Comparison of ENCODE assay signal across 10 cellular contexts in genomic region chr7:70776627-70777101, GRCh38.
DNase-seq lines count a peak whose midpoint lies in the region; ATAC-seq, FAIRE-seq and TF ChIP-seq lines count a peak whose summit lies in the region.
"Had no signal": no experiment of that assay in that cellular context is flagged by ENCODE, and none has a peak within 500 bp of the region (broad histone marks: within the 10 kb centered on the region; RNA-seq: fewer than 3 reads in every experiment).

No MANE protein-coding gene starts in this region.

- H3K9me3 Mint-ChIP-seq in type B pancreatic cell = no peaks in the 10 kb centered on the region

- H4K91ac ChIP-seq in trophoblast cell (ENCODE audit: low read depth, low read length) = no peak overlapping the region

- TF ChIP-seq POLR2A in GM12878 (IDR thresholded peaks at IDR 0.05; ENCODE audit: low read depth, low read length) = no peak

- H3K36me3 Mint-ChIP-seq in type B pancreatic cell = peaks cover 78% of the 10 kb centered on the region

- H3K14ac ChIP-seq in trophoblast cell (ENCODE audit: low read length) = no peak overlapping the region

- no peak; a peak in 1 of 4 replicates for TF ChIP-seq EP300 in GM12878 (IDR thresholded peaks at IDR 0.05; ENCODE audit: borderline replicate concordance in 1 of 2, control insufficient read depth in 1 of 2, low read depth in 2 of 2, low read length in 2 of 2)

- H3K9ac ChIP-seq in GM12878 (ENCODE audit: control insufficient read depth, insufficient read depth, low read length) (no peak overlapping the region), trophoblast cell (ENCODE audit: low read length) (no peak overlapping the region)

- peak; percentile 51 for DNase-seq in GM12878 (ENCODE audit: low read depth, low spot score)
- no peak for DNase-seq in trophoblast cell
- no peak for DNase-seq in RPMI8226
- DNase-seq in type B pancreatic cell (ENCODE audit: extremely low spot score, unreplicated experiment) = no peak
- no peak for DNase-seq in H4 (ENCODE audit: low spot score)
- DNase-seq: esophagus squamous epithelium, H7, KBM-7 had no signal

- H3K4me2 ChIP-seq in GM12878 (ENCODE audit: control insufficient read depth, insufficient read depth) = no peak overlapping the region
- H3K4me2 ChIP-seq in trophoblast cell (ENCODE audit: low read length) = no peak overlapping the region

- H3K4me1 ChIP-seq in GM12878 (ENCODE audit: control insufficient read depth, insufficient read depth, low read length) (peaks cover 14% of the 10 kb centered on the region), trophoblast cell (ENCODE audit: control insufficient read depth in 1 of 2, insufficient read depth in 2 of 2, low read length in 2 of 2) (no peaks in the 10 kb centered on the region)
- H3K4me1 ChIP-seq: esophagus squamous epithelium had no signal

- RAD21 ChIA-PET in GM12878 (lab: Charles Lee; ENCODE audit: unreplicated experiment) = interaction anchor here (0.7 to 7.5 kb wide), 10 partner anchors 12 to 77 kb away, joined by 3 to 125 read pairs (median 4); no protein-coding TSS in a partner anchor

- no peak overlapping the region for H4K8ac ChIP-seq in trophoblast cell (ENCODE audit: low read depth, low read length)

- BruUV-seq in GM12878 (replicated peaks; lab: Mats Ljungman, UMichigan) = no TSS peak

- H3K27me3 Mint-ChIP-seq in type B pancreatic cell = no peaks in the 10 kb centered on the region

- TF ChIP-seq RAD21 in GM12878 (IDR thresholded peaks at IDR 0.05; ENCODE audit: insufficient read depth, low read depth, low read length) = no peak

- peak overlapping the region; percentile 82 for H3K23ac ChIP-seq in trophoblast cell (ENCODE audit: low read length)

- H3K4me3 ChIP-seq in GM12878 = no peak overlapping the region
- H3K4me3 ChIP-seq in trophoblast cell (ENCODE audit: low read depth, low read length) = no peak overlapping the region
- H3K4me3 ChIP-seq: esophagus squamous epithelium had no signal

- no peaks in the 10 kb centered on the region for H4K20me1 ChIP-seq in GM12878 (ENCODE audit: control insufficient read depth, insufficient read depth)

- H3K9me3 ChIP-seq in GM12878 (replicated peaks; ENCODE audit: control insufficient read depth, insufficient read depth, low read length) = no peaks in the 10 kb centered on the region
- H3K9me3 ChIP-seq in trophoblast cell (ENCODE audit: insufficient read depth, low read depth, low read length) = no peaks in the 10 kb centered on the region
- H3K9me3 ChIP-seq: esophagus squamous epithelium had no signal

- intact Hi-C loops in GM12878 (cut with micrococcal nuclease; ENCODE audit: unreplicated experiment) = loop anchor here (1.0 to 5.0 kb wide), 2 partner anchors 49 to 79 kb away; no protein-coding TSS in a partner anchor

- H3K27me3 ChIP-seq in GM12878 (replicated peaks in 1 of 2; ENCODE audit: control insufficient read depth in 2 of 2, insufficient read depth in 2 of 2, low read length in 1 of 2) (no peaks in the 10 kb centered on the region), trophoblast cell (ENCODE audit: insufficient read depth, low read length) (no peaks in the 10 kb centered on the region)
- H3K27me3 ChIP-seq: esophagus squamous epithelium had no signal

- FAIRE-seq in GM12878 (lab: Jason Lieb, UNC) = no peak

- no peaks in the 10 kb centered on the region for H3K79me1 ChIP-seq in trophoblast cell (ENCODE audit: low read length)

- H3K4ac ChIP-seq in trophoblast cell (ENCODE audit: low read depth, low read length) = no peak overlapping the region

- H2BK5ac ChIP-seq in trophoblast cell (ENCODE audit: low read depth, low read length, poor library complexity) = no peak overlapping the region

- no peak overlapping the region for H3K27ac Mint-ChIP-seq in type B pancreatic cell

- peaks cover 17 to 30% of the 10 kb centered on the region in 2 experiments for H3K36me3 ChIP-seq in GM12878 (ENCODE audit: control insufficient read depth in 2 of 2, insufficient read depth in 2 of 2, low read length in 1 of 2)
- peaks cover 8 to 20% of the 10 kb centered on the region in 2 experiments for H3K36me3 ChIP-seq in trophoblast cell (ENCODE audit: control insufficient read depth in 1 of 2, insufficient read depth in 2 of 2, low read length in 2 of 2)

- H2AFZ ChIP-seq in GM12878 (ENCODE audit: control insufficient read depth, low read depth, low read length) = no peak overlapping the region; the same call in 1 of the 2 replicates
- no peak overlapping the region for H2AFZ ChIP-seq in trophoblast cell (ENCODE audit: insufficient read depth, low read length, poor library complexity)

- POLR2A ChIA-PET in GM12878 (lab: Charles Lee) = interaction anchor here (1.2 to 2.1 kb wide), 4 partner anchors 13 to 82 kb away, joined by 4 to 10 read pairs (median 8); no protein-coding TSS in a partner anchor

- no peak overlapping the region for H3K18ac ChIP-seq in trophoblast cell (ENCODE audit: low read length)

- SMC1A ChIA-PET in GM12878 (lab: Charles Lee; ENCODE audit: uncharacterized antibody, unreplicated experiment) = interaction anchor here (0.7 to 12.4 kb wide), 17 partner anchors 9 to 949 kb away, joined by 3 to 177 read pairs (median 4); no protein-coding TSS in a partner anchor

- H4K12ac ChIP-seq in trophoblast cell (ENCODE audit: low read depth, low read length) = no peak overlapping the region

- WGBS in GM12878 (ENCODE audit: insufficient coverage, insufficient replicate concordance, low lambda C conversion rate, missing lambda C conversion rate) = 7% methylated on average over 7 of the region's 7 CpGs
- WGBS in trophoblast cell (ENCODE audit: extremely low coverage, insufficient coverage, insufficient read length) = no CpG with 5 or more reads among the region's 7 CpGs

- in situ Hi-C loops in GM12878 (cut with MboI) = no loop called here

- H2BK12ac ChIP-seq in trophoblast cell (ENCODE audit: low read length) = no peak overlapping the region

- TF ChIP-seq CTCF in GM12878 (IDR thresholded peaks at IDR 0.05 in 2 of 3, conservative IDR thresholded peaks at IDR 0.05 in 1 of 3; ENCODE audit: control insufficient read depth in 2 of 3, extremely low read depth in 1 of 3, insufficient read depth in 1 of 3, low read depth in 3 of 3, low read length in 3 of 3) (no peak), type B pancreatic cell (conservative IDR thresholded peaks at IDR 0.05) (no peak)

- H3K79me2 ChIP-seq in GM12878 (ENCODE audit: control insufficient read depth, insufficient read depth, low read length) = no peaks in the 10 kb centered on the region; the same call in 1 of the 2 replicates
- no peaks in the 10 kb centered on the region for H3K79me2 ChIP-seq in trophoblast cell (ENCODE audit: control insufficient read depth, insufficient read depth, low read length, poor library complexity)

- ATAC-seq in GM18867 (IDR thresholded peaks at IDR 0.05; ENCODE audit: unreplicated experiment) = peak; percentile 38
- ATAC-seq in HG03442 (IDR thresholded peaks at IDR 0.05; ENCODE audit: unreplicated experiment) = peak; percentile 61
- ATAC-seq in GM12878 = peak; percentile 74

- no peak overlapping the region for H3K4me3 Mint-ChIP-seq in type B pancreatic cell

- peak overlapping the region; percentile 38; the same call in 1 of the 2 replicates for H3K27ac ChIP-seq in GM12878 (ENCODE audit: control insufficient read depth, insufficient read depth)
- H3K27ac ChIP-seq in trophoblast cell (ENCODE audit: low read depth, low read length) = no peak overlapping the region
- H3K27ac ChIP-seq: esophagus squamous epithelium had no signal

- no peak overlapping the region for H2BK120ac ChIP-seq in trophoblast cell (ENCODE audit: insufficient read depth, low read length, poor library complexity)

- H3K4me1 Mint-ChIP-seq in type B pancreatic cell (ENCODE audit: unreplicated experiment) = peaks cover 29% of the 10 kb centered on the region

- CTCF ChIA-PET in GM12878 (lab: Yijun Ruan, JAX) = interaction anchor here (0.7 to 7.1 kb wide), 5 partner anchors 12 to 77 kb away, joined by 3 to 131 read pairs (median 4); no protein-coding TSS in a partner anchor

- no peak overlapping the region for H2AK5ac ChIP-seq in trophoblast cell (ENCODE audit: low read length)

TF ChIP-seq in GM12878, 131 proteins besides CTCF, POLR2A, EP300 and RAD21 (continues in another document):
- TF ChIP-seq ZNF687 (IDR thresholded peaks at IDR 0.05) = peak; percentile 84
- no peak for TF ChIP-seq TBL1XR1 (IDR thresholded peaks at IDR 0.05; ENCODE audit: low read depth, low read length)
- no peak for TF ChIP-seq CEBPB (IDR thresholded peaks at IDR 0.05; ENCODE audit: borderline replicate concordance in 1 of 2, low read depth in 2 of 2, low read length in 2 of 2)
- TF ChIP-seq RAD51 (IDR thresholded peaks at IDR 0.05) = peak; percentile 72
